Comparison of ENCODE assay signal across 9 cellular contexts in genomic region chr4:3371038-3371437, GRCh38.
DNase-seq lines count a peak whose midpoint lies in the region; ATAC-seq and TF ChIP-seq lines count a peak whose summit lies in the region.
"Had no signal": no experiment of that assay in that cellular context is flagged by ENCODE, and none has a peak within 500 bp of the region (broad histone marks: within the 10 kb centered on the region; RNA-seq: fewer than 3 reads in every experiment).

No MANE protein-coding gene starts in this region.

- no peaks in the 10 kb centered on the region for H3F3A ChIP-seq in smooth muscle cell (ENCODE audit: low read depth)

- H3K4me3 ChIP-seq in HFF-Myc (replicated peaks; ENCODE audit: low read depth, low read length) (peak overlapping the region; percentile 21), choroid plexus epithelial cell (ENCODE audit: low read depth, low read length) (peak overlapping the region; percentile 37), lower lobe of right lung (peak overlapping the region; percentile 27), smooth muscle cell (no peak overlapping the region)

- intact Hi-C loops in lower lobe of right lung (cut with DNase I), result no loop called here

- TF ChIP-seq CTCF in HFF-Myc (IDR thresholded peaks at IDR 0.05; ENCODE audit: low read depth, low read length, missing control alignments) (no peak), choroid plexus epithelial cell (conservative IDR thresholded peaks at IDR 0.05; ENCODE audit: low read depth, low read length) (no peak), lower lobe of right lung (IDR thresholded peaks at IDR 0.05) (no peak), smooth muscle cell (IDR thresholded peaks at IDR 0.05; ENCODE audit: borderline replicate concordance, insufficient read depth, poor library complexity, severe bottlenecking) (no peak)

- H3K79me2 ChIP-seq in smooth muscle cell (ENCODE audit: low read depth), result peaks cover 7% of the 10 kb centered on the region

- H3K4me1 ChIP-seq in lower lobe of right lung (peaks cover 48% of the 10 kb centered on the region), smooth muscle cell (ENCODE audit: low read depth) (peaks cover 35% of the 10 kb centered on the region)

- peak overlapping the region; percentile 55 for H3K9ac ChIP-seq in smooth muscle cell (ENCODE audit: low read depth)

- 56% methylated on average over 14 of the region's 14 CpGs for WGBS in smooth muscle cell (ENCODE audit: low lambda C conversion rate)

- no peak overlapping the region for H3K27ac ChIP-seq in lower lobe of right lung
- H3K27ac ChIP-seq in smooth muscle cell (ENCODE audit: low read depth), result peak overlapping the region; percentile 6
- H3K27ac ChIP-seq: HL-60 had no signal

- H3K36me3 ChIP-seq in lower lobe of right lung (no peaks in the 10 kb centered on the region), smooth muscle cell (ENCODE audit: low read depth) (no peaks in the 10 kb centered on the region)

- H3K27me3 ChIP-seq in lower lobe of right lung (ENCODE audit: low read depth), result no peaks in the 10 kb centered on the region
- no peaks in the 10 kb centered on the region for H3K27me3 ChIP-seq in smooth muscle cell (ENCODE audit: low read depth)

- H3K4me2 ChIP-seq in smooth muscle cell, result peak overlapping the region; percentile 67

- no peaks in the 10 kb centered on the region for H3K9me3 ChIP-seq in lower lobe of right lung
- no peaks in the 10 kb centered on the region for H3K9me3 ChIP-seq in smooth muscle cell (replicated peaks; ENCODE audit: low read depth)

- DNase-seq in HFF-Myc (ENCODE audit: extremely low read depth, low read depth) (no peak), choroid plexus epithelial cell (ENCODE audit: low read depth) (peak; percentile 46), lower lobe of right lung (peak; percentile 40), smooth muscle cell (lab: John Stamatoyannopoulos, UW; ENCODE audit: unreplicated experiment) (no peak), COR-L47 (lab: John Stamatoyannopoulos, UW) (no peak), HuH-7.5 (ENCODE audit: low spot score) (no peak), NCI-H526 treated with DMSO at 0.1 percent for 48 hours (lab: John Stamatoyannopoulos, UW) (no peak)
- DNase-seq: activated CD4-positive, alpha-beta T cell treated with anti-CD3 and anti-CD28 coated beads for 4 hours had no signal

- no peak overlapping the region for H2AFZ ChIP-seq in smooth muscle cell (ENCODE audit: low read depth)

- peaks cover 77% of the 10 kb centered on the region for H4K20me1 ChIP-seq in smooth muscle cell (ENCODE audit: low read depth)

- no peak for ATAC-seq in lower lobe of right lung

Comparison
In these comparisons a context has a peak if more than half of its experiments do, and no peak if none do; other contexts are left out.
1. DNase-seq: peak in choroid plexus epithelial cell (single experiment) and lower lobe of right lung (single experiment); none in HFF-Myc (single experiment), smooth muscle cell (single experiment), COR-L47 (single experiment), HuH-7.5 (single experiment) and NCI-H526 treated with DMSO at 0.1 percent for 48 hours (single experiment).